Comparison of ENCODE assay signal across 8 cellular contexts in the genomic region with DNA sequence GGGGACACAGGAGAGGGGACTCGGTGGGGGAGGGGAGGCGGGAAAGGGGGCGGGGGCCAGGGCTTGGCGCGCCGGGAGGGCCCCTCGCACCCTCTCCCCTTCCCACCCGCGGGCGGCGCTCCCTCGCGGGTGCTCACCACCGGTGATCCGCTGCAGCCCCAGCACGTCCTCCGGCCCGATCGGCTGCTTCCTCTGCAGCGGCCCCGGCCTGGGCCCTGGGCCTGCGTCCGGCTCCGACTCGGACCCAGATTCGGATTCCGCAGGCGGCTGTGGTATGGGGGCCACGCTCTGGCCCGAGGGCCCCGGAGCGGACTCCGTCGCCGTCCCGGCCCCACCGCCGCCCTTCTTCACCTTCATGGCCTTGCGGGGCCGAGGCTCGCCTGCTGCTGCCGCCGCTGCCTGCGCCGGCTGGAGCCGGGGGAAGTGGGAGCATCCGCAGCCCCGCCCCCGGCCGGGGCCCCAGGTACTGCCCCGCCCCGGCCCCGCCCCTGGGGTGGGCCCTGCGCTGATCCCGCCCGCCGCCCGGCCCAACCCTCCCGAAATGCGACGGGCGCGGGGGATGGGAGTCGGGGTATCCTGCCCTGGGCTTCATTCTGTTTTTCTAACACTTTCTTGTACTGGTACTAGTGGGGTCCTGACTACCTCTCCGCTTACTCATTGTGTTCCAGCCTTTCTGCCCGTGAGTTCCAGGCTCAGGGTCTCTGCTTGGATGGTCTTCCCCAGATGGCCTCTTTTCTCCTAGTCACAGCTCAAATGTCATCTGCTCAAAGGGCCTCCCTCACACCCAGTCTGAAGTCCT. TPM values are rescaled to one million over a fixed set of nuclear protein-coding genes. Genes with fewer than 3 reads are reported as not detected.
DNase-seq lines count a peak whose midpoint lies in the region; ATAC-seq and TF ChIP-seq lines count a peak whose summit lies in the region.

A gene (minus strand): TSS at position 424 of the 799 bp plus-strand sequence. CDS start 67 bp downstream, at position 357.

- peaks cover 54% of the 10 kb centered on the region for H3K4me1 Mint-ChIP-seq in central memory CD8-positive, alpha-beta T cell

- peak within 1 kb of the TSS; percentile 82 for H3K4me3 ChIP-seq in GM12864 (ENCODE audit: low read depth, low read length)
- H3K4me3 ChIP-seq in kidney epithelial cell (ENCODE audit: low read depth, low read length) = peak within 1 kb of the TSS; percentile 73

- H3K36me3 ChIP-seq in kidney epithelial cell (ENCODE audit: control insufficient read depth, insufficient read depth, low read length) = no peaks in the 10 kb centered on the region

- no peak for DNase-seq in GM12864 (ENCODE audit: low read depth)
- DNase-seq in NCI-H2171 (lab: John Stamatoyannopoulos, UW) = peak; percentile 90
- peak; percentile 48 to 52 for DNase-seq in central memory CD8-positive, alpha-beta T cell (ENCODE audit: low spot score in 2 of 2)
- no peak for DNase-seq in kidney epithelial cell (ENCODE audit: low read depth)
- DNase-seq in stimulated activated CD4-positive, alpha-beta T cell treated with anti-CD3 and anti-CD28 coated beads, Interleukin-15, amount 100 ng/mL, for 24 hours = peak; percentile 86
- no peak for DNase-seq in cortex of kidney (lab: John Stamatoyannopoulos, UW)

- ATAC-seq in HG02678 (IDR thresholded peaks at IDR 0.05; ENCODE audit: unreplicated experiment) = peak; percentile 64
- peak; percentile 85 to 86 for ATAC-seq in activated CD4-positive, CD25-positive, alpha-beta regulatory T cell treated with anti-CD3 and anti-CD28 coated beads, Interleukin-2, amount 50 U/mL, for 24 hours
- peak; percentile 67 for ATAC-seq in central memory CD8-positive, alpha-beta T cell (replicated peaks; ENCODE audit: extremely low read depth, poor library complexity, severe bottlenecking)

- no peaks in the 10 kb centered on the region for H3K9me3 Mint-ChIP-seq in central memory CD8-positive, alpha-beta T cell

- H3K27me3 Mint-ChIP-seq in central memory CD8-positive, alpha-beta T cell = no peaks in the 10 kb centered on the region

- TF ChIP-seq CTCF in GM12864 (IDR thresholded peaks at IDR 0.05; ENCODE audit: low read depth, low read length, missing control alignments) (no peak), kidney epithelial cell (IDR thresholded peaks at IDR 0.05; ENCODE audit: insufficient read depth, low read length, poor library complexity, severe bottlenecking) (no peak)

- H3K27ac Mint-ChIP-seq in central memory CD8-positive, alpha-beta T cell (ENCODE audit: low read depth) = peak within 1 kb of the TSS; percentile 95

- H3K27me3 ChIP-seq in kidney epithelial cell (ENCODE audit: control insufficient read depth, insufficient read depth, low read length) = no peaks in the 10 kb centered on the region

- peaks cover 29% of the 10 kb centered on the region for H3K36me3 Mint-ChIP-seq in central memory CD8-positive, alpha-beta T cell (ENCODE audit: insufficient read depth)

- H3K4me3 Mint-ChIP-seq in central memory CD8-positive, alpha-beta T cell = peak within 1 kb of the TSS; percentile 95

RNA-seq across cellular contexts. Expression of the gene that starts here (rescaled TPM):
- total RNA-seq in kidney epithelial cell = 40.6 and 49.4 TPM in 2 replicates

Comparison
In these comparisons a context has a peak if more than half of its experiments do, and no peak if none do; other contexts are left out.
1. DNase-seq: peak in NCI-H2171 (single experiment), central memory CD8-positive, alpha-beta T cell (2 of 2) and stimulated activated CD4-positive, alpha-beta T cell treated with anti-CD3 and anti-CD28 coated beads, Interleukin-15, amount 100 ng/mL, for 24 hours (single experiment); none in GM12864 (single experiment), kidney epithelial cell (single experiment) and cortex of kidney (single experiment).
2. Peak in every context shown above with its lines, with median percentiles within 50 percentile points of each other: ATAC-seq.